8 cellular contexts compared by ENCODE assay signal in genomic region chr5:62980884-62981283, GRCh38.
"Had no signal": no experiment of that assay in that cellular context is flagged by ENCODE, and none has a peak within 500 bp of the region (broad histone marks: within the 10 kb centered on the region; RNA-seq: fewer than 3 reads in every experiment).

No MANE protein-coding gene starts in this region.

- H3K36me3 ChIP-seq: HAP-1 had no signal

- H3K4me1 ChIP-seq: HAP-1 had no signal

- FAIRE-seq: HTR-8/SVneo had no signal

- ATAC-seq: HCT116 had no signal

- H3K4me3 ChIP-seq: GM23248, HAP-1 had no signal

- H3K27ac ChIP-seq: GM23248 had no signal

- H2AFZ ChIP-seq: GM23248 had no signal

- H3K9me3 ChIP-seq: HAP-1 had no signal

- H3K9ac ChIP-seq: GM23248 had no signal

- DNase-seq: GM23248, GOT3, H7, HFFc6, KG1 had no signal
